In the genomic region with DNA sequence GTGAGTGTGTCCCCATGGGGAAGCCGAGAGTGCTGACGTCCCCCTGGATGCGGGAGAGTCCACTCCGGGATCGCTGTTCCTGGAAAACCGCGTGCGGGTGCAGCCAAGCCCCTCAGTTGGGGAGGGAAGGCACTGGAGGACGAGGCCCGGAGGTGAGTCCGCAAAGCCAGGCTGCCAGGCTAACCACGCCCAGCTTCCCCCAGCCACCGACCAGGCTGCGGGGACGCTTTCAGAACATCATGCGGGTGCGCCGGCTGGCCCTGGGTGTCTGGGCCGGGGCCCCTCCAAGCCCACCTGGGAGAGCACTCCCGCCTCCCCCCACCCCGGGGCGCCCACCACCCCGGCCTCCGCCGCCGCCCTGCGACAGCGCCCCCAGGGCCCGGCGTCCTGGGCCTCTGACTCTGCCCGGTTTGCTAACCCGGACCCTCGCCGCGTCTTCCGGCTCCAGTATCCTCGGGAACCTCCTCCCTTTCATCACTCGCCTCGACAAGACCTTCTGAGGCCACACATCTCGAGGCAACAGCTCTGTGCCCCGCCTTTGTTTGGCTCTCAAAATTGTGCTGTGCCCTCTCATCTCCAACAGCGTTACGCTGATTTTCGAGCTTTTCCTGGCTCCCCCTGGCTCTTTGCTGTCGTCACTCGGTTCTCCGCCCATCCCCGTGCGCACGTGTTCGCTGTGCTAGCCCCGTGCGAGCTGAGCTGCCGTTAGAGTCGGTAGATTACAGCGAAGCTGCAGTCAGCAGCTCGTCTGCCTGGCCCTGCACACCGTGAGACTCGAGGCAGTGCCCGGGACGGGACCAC, we compare ENCODE assay signal across 8 cellular contexts. TPM values are rescaled to one million over a fixed set of nuclear protein-coding genes. Genes with fewer than 3 reads are reported as not detected.
DNase-seq lines count a peak whose midpoint lies in the region; ATAC-seq lines count a peak whose summit lies in the region.

No MANE protein-coding gene starts in this region.

- ATAC-seq in GM19328 (IDR thresholded peaks at IDR 0.05; ENCODE audit: unreplicated experiment) = no peak

- in situ Hi-C loops in ACHN (cut with HindIII; ENCODE audit: low pct_ligation_motif_present, low pct_unique_long_range_greater_than_20kb, low sequenced_read_pairs) = no loop called here

- DNase-seq in DMS79 (lab: John Stamatoyannopoulos, UW) (peak; percentile 22), dermis blood vessel endothelial cell (peak; percentile 40), middle frontal gyrus (ENCODE audit: extremely low spot score, low spot score) (peak; percentile 17), COR-L47 (lab: John Stamatoyannopoulos, UW) (no peak), ACHN (no peak)
- DNase-seq in activated CD4-positive, alpha-beta T cell treated with anti-CD3 and anti-CD28 coated beads, Interleukin-2, amount 50 U/mL, for 1 hour = peak; percentile 54
- peak; percentile 26 to 45 for DNase-seq in stimulated activated CD8-positive, alpha-beta memory T cell treated with anti-CD3 and anti-CD28 coated beads, Interleukin-2, amount 100 ng/mL, for 48 hours (ENCODE audit: low read depth in 2 of 2)

RNA-seq across cellular contexts. Expression of a gene that starts 47.1 kb away (rescaled TPM):
- total RNA-seq in dermis blood vessel endothelial cell = 65.8 and 70.8 TPM in 2 replicates

Comparison
In these comparisons a context has a peak if more than half of its experiments do, and no peak if none do; other contexts are left out.
1. DNase-seq: peak in DMS79 (single experiment), activated CD4-positive, alpha-beta T cell treated with anti-CD3 and anti-CD28 coated beads, Interleukin-2, amount 50 U/mL, for 1 hour (single experiment), dermis blood vessel endothelial cell (single experiment), middle frontal gyrus (single experiment) and stimulated activated CD8-positive, alpha-beta memory T cell treated with anti-CD3 and anti-CD28 coated beads, Interleukin-2, amount 100 ng/mL, for 48 hours (2 of 2); none in COR-L47 (single experiment) and ACHN (single experiment).